1 cellular context compared by ENCODE assay signal in the genomic region with DNA sequence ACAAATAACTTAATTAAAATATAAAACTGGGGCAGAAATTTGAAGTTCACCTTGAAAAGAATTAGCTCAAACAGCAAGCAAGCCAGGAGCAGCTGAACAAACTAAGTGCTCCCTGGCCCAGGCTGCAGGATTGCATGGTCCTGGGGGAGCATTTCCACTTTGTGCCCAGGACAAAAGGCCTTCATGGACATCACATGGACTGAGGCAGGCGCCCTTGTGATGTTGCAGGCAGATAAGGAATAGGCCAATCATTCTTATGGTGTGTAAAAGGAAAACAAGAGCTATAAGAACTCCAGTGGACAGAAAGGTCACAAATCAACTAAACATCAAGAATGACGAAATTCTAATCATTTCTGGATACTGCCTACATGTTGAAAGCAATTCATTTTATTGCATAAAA.
A peak's percentile ranks its signal among the peaks of the same experiment; 100 is the strongest.
TF ChIP-seq lines count a peak whose summit lies in the region.

No MANE protein-coding gene starts in this region.

TF ChIP-seq in HepG2, 621 proteins besides CTCF, POLR2A, EP300 and RAD21 (continued from another document and continues in another):
- TF ChIP-seq, protein P1, sequence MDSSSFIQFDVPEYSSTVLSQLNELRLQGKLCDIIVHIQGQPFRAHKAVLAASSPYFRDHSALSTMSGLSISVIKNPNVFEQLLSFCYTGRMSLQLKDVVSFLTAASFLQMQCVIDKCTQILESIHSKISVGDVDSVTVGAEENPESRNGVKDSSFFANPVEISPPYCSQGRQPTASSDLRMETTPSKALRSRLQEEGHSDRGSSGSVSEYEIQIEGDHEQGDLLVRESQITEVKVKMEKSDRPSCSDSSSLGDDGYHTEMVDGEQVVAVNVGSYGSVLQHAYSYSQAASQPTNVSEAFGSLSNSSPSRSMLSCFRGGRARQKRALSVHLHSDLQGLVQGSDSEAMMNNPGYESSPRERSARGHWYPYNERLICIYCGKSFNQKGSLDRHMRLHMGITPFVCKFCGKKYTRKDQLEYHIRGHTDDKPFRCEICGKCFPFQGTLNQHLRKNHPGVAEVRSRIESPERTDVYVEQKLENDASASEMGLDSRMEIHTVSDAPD (CRISPR knock-in tag; IDR thresholded peaks at IDR 0.05) = no peak
- TF ChIP-seq TRIM24 (CRISPR knock-in tag; IDR thresholded peaks at IDR 0.05) (peak; percentile 75), ZNF747 (CRISPR knock-in tag; IDR thresholded peaks at IDR 0.05; ENCODE audit: borderline replicate concordance) (no peak), NFKB2 (CRISPR knock-in tag; IDR thresholded peaks at IDR 0.05; ENCODE audit: borderline replicate concordance) (no peak), CEBPG (CRISPR knock-in tag; IDR thresholded peaks at IDR 0.05) (peak; percentile 77), RFX3 (CRISPR knock-in tag; IDR thresholded peaks at IDR 0.05) (no peak), HMG20A (CRISPR knock-in tag; IDR thresholded peaks at IDR 0.05; ENCODE audit: borderline replicate concordance) (peak; percentile 86; the same call in 1 of the 2 replicates), HHEX (CRISPR knock-in tag; IDR thresholded peaks at IDR 0.05) (0 out of 2 replicates have a peak, but pooled peaks have one; percentile 7), ZNF614 (CRISPR knock-in tag; IDR thresholded peaks at IDR 0.05; ENCODE audit: borderline replicate concordance) (peak; percentile 34; the same call in 1 of the 2 replicates), RARA (CRISPR knock-in tag; IDR thresholded peaks at IDR 0.05) (peak; percentile 71), ZNF446 (CRISPR knock-in tag; IDR thresholded peaks at IDR 0.05) (no peak), ZNF282 (IDR thresholded peaks at IDR 0.05; ENCODE audit: partially characterized antibody) (no peak), ZNF256 (CRISPR knock-in tag; conservative IDR thresholded peaks at IDR 0.05) (no peak), ZSCAN20 (CRISPR knock-in tag; IDR thresholded peaks at IDR 0.05; ENCODE audit: borderline replicate concordance) (no peak), NFKBIZ (CRISPR knock-in tag; IDR thresholded peaks at IDR 0.05) (peak; percentile 79; the same call in 1 of the 2 replicates), MTA1 (CRISPR knock-in tag; IDR thresholded peaks at IDR 0.05; ENCODE audit: borderline replicate concordance) (0 out of 2 replicates have a peak, but pooled peaks have one; percentile 51), ZFP36L1 (CRISPR knock-in tag; IDR thresholded peaks at IDR 0.05) (no peak), MXD4 (CRISPR knock-in tag; IDR thresholded peaks at IDR 0.05) (no peak), ZNF430 (CRISPR knock-in tag; IDR thresholded peaks at IDR 0.05) (no peak), GTF2F1 (IDR thresholded peaks at IDR 0.05; ENCODE audit: low read length) (no peak), PTBP1 (IDR thresholded peaks at IDR 0.05; ENCODE audit: low read depth, low read length, poor library complexity, severe bottlenecking) (no peak), RAD51 (IDR thresholded peaks at IDR 0.05; ENCODE audit: borderline replicate concordance) (no peak), ZNF326 (CRISPR knock-in tag; IDR thresholded peaks at IDR 0.05; ENCODE audit: borderline replicate concordance) (no peak), MED8 (CRISPR knock-in tag; IDR thresholded peaks at IDR 0.05; ENCODE audit: insufficient replicate concordance) (peak; percentile 68), FOXA1 (IDR thresholded peaks at IDR 0.05) (no peak), FOXA1 (CRISPR knock-in tag; IDR thresholded peaks at IDR 0.05) (peak; percentile 38; the same call in 1 of the 2 replicates), FOXA3 (CRISPR knock-in tag; IDR thresholded peaks at IDR 0.05) (peak; percentile 80), MXI1 (IDR thresholded peaks at IDR 0.05; ENCODE audit: borderline replicate concordance, low read depth, low read length) (no peak), NFATC3 (CRISPR knock-in tag; IDR thresholded peaks at IDR 0.05) (no peak), NR3C1 (CRISPR knock-in tag; IDR thresholded peaks at IDR 0.05) (no peak), MED1 (CRISPR knock-in tag; IDR thresholded peaks at IDR 0.05) (peak; percentile 99), STAG1 (CRISPR knock-in tag; IDR thresholded peaks at IDR 0.05) (no peak), SP1 (IDR thresholded peaks at IDR 0.05) (no peak), SP1 (CRISPR knock-in tag; IDR thresholded peaks at IDR 0.05) (no peak), GABPA (IDR thresholded peaks at IDR 0.05; ENCODE audit: low read depth, low read length) (no peak), GABPA (CRISPR knock-in tag; IDR thresholded peaks at IDR 0.05; ENCODE audit: low read depth) (0 out of 2 replicates have a peak, but pooled peaks have one; percentile 31), RFXANK (CRISPR knock-in tag; IDR thresholded peaks at IDR 0.05) (no peak), FLYWCH1 (CRISPR knock-in tag; IDR thresholded peaks at IDR 0.05) (no peak), NKX3-1 (CRISPR knock-in tag; IDR thresholded peaks at IDR 0.05) (no peak), NFIC (IDR thresholded peaks at IDR 0.05; ENCODE audit: low read length) (peak; percentile 55; the same call in 1 of the 2 replicates)
- TF ChIP-seq, protein P2, sequence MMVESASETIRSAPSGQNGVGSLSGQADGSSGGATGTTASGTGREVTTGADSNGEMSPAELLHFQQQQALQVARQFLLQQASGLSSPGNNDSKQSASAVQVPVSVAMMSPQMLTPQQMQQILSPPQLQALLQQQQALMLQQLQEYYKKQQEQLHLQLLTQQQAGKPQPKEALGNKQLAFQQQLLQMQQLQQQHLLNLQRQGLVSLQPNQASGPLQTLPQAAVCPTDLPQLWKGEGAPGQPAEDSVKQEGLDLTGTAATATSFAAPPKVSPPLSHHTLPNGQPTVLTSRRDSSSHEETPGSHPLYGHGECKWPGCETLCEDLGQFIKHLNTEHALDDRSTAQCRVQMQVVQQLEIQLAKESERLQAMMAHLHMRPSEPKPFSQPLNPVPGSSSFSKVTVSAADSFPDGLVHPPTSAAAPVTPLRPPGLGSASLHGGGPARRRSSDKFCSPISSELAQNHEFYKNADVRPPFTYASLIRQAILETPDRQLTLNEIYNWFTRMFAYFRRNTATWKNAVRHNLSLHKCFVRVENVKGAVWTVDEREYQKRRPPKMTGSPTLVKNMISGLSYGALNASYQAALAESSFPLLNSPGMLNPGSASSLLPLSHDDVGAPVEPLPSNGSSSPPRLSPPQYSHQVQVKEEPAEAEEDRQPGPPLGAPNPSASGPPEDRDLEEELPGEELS (CRISPR knock-in tag; IDR thresholded peaks at IDR 0.05) = peak; percentile 58; the same call in 1 of the 2 replicates
- TF ChIP-seq, protein P3, sequence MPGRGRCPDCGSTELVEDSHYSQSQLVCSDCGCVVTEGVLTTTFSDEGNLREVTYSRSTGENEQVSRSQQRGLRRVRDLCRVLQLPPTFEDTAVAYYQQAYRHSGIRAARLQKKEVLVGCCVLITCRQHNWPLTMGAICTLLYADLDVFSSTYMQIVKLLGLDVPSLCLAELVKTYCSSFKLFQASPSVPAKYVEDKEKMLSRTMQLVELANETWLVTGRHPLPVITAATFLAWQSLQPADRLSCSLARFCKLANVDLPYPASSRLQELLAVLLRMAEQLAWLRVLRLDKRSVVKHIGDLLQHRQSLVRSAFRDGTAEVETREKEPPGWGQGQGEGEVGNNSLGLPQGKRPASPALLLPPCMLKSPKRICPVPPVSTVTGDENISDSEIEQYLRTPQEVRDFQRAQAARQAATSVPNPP (CRISPR knock-in tag; IDR thresholded peaks at IDR 0.05) = no peak
- TF ChIP-seq, protein P4, sequence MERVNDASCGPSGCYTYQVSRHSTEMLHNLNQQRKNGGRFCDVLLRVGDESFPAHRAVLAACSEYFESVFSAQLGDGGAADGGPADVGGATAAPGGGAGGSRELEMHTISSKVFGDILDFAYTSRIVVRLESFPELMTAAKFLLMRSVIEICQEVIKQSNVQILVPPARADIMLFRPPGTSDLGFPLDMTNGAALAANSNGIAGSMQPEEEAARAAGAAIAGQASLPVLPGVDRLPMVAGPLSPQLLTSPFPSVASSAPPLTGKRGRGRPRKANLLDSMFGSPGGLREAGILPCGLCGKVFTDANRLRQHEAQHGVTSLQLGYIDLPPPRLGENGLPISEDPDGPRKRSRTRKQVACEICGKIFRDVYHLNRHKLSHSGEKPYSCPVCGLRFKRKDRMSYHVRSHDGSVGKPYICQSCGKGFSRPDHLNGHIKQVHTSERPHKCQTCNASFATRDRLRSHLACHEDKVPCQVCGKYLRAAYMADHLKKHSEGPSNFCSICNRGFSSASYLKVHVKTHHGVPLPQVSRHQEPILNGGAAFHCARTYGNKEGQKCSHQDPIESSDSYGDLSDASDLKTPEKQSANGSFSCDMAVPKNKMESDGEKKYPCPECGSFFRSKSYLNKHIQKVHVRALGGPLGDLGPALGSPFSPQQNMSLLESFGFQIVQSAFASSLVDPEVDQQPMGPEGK (CRISPR knock-in tag; IDR thresholded peaks at IDR 0.05) = peak; percentile 96
- TF ChIP-seq, protein P5, sequence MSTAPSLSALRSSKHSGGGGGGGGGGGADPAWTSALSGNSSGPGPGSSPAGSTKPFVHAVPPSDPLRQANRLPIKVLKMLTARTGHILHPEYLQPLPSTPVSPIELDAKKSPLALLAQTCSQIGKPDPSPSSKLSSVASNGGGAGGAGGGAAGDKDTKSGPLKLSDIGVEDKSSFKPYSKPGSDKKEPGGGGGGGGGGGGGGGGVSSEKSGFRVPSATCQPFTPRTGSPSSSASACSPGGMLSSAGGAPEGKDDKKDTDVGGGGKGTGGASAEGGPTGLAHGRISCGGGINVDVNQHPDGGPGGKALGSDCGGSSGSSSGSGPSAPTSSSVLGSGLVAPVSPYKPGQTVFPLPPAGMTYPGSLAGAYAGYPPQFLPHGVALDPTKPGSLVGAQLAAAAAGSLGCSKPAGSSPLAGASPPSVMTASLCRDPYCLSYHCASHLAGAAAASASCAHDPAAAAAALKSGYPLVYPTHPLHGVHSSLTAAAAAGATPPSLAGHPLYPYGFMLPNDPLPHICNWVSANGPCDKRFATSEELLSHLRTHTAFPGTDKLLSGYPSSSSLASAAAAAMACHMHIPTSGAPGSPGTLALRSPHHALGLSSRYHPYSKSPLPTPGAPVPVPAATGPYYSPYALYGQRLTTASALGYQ (CRISPR knock-in tag; IDR thresholded peaks at IDR 0.05) = 0 out of 2 replicates have a peak, but pooled peaks have one; percentile 29
- TF ChIP-seq, protein P6, sequence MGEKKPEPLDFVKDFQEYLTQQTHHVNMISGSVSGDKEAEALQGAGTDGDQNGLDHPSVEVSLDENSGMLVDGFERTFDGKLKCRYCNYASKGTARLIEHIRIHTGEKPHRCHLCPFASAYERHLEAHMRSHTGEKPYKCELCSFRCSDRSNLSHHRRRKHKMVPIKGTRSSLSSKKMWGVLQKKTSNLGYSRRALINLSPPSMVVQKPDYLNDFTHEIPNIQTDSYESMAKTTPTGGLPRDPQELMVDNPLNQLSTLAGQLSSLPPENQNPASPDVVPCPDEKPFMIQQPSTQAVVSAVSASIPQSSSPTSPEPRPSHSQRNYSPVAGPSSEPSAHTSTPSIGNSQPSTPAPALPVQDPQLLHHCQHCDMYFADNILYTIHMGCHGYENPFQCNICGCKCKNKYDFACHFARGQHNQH (CRISPR knock-in tag; IDR thresholded peaks at IDR 0.05) = peak; percentile 71; the same call in 1 of the 2 replicates
- TF ChIP-seq, protein P7, sequence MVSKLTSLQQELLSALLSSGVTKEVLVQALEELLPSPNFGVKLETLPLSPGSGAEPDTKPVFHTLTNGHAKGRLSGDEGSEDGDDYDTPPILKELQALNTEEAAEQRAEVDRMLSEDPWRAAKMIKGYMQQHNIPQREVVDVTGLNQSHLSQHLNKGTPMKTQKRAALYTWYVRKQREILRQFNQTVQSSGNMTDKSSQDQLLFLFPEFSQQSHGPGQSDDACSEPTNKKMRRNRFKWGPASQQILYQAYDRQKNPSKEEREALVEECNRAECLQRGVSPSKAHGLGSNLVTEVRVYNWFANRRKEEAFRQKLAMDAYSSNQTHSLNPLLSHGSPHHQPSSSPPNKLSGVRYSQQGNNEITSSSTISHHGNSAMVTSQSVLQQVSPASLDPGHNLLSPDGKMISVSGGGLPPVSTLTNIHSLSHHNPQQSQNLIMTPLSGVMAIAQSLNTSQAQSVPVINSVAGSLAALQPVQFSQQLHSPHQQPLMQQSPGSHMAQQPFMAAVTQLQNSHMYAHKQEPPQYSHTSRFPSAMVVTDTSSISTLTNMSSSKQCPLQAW (CRISPR knock-in tag; IDR thresholded peaks at IDR 0.05) = peak; percentile 53; the same call in 1 of the 2 replicates
- TF ChIP-seq, protein P8, sequence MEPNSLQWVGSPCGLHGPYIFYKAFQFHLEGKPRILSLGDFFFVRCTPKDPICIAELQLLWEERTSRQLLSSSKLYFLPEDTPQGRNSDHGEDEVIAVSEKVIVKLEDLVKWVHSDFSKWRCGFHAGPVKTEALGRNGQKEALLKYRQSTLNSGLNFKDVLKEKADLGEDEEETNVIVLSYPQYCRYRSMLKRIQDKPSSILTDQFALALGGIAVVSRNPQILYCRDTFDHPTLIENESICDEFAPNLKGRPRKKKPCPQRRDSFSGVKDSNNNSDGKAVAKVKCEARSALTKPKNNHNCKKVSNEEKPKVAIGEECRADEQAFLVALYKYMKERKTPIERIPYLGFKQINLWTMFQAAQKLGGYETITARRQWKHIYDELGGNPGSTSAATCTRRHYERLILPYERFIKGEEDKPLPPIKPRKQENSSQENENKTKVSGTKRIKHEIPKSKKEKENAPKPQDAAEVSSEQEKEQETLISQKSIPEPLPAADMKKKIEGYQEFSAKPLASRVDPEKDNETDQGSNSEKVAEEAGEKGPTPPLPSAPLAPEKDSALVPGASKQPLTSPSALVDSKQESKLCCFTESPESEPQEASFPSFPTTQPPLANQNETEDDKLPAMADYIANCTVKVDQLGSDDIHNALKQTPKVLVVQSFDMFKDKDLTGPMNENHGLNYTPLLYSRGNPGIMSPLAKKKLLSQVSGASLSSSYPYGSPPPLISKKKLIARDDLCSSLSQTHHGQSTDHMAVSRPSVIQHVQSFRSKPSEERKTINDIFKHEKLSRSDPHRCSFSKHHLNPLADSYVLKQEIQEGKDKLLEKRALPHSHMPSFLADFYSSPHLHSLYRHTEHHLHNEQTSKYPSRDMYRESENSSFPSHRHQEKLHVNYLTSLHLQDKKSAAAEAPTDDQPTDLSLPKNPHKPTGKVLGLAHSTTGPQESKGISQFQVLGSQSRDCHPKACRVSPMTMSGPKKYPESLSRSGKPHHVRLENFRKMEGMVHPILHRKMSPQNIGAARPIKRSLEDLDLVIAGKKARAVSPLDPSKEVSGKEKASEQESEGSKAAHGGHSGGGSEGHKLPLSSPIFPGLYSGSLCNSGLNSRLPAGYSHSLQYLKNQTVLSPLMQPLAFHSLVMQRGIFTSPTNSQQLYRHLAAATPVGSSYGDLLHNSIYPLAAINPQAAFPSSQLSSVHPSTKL (CRISPR knock-in tag; IDR thresholded peaks at IDR 0.05) = peak; percentile 88
- TF ChIP-seq, protein P9, sequence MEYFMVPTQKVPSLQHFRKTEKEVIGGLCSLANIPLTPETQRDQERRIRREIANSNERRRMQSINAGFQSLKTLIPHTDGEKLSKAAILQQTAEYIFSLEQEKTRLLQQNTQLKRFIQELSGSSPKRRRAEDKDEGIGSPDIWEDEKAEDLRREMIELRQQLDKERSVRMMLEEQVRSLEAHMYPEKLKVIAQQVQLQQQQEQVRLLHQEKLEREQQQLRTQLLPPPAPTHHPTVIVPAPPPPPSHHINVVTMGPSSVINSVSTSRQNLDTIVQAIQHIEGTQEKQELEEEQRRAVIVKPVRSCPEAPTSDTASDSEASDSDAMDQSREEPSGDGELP (IDR thresholded peaks at IDR 0.05; ENCODE audit: borderline replicate concordance, low read depth) = peak; percentile 93
